In the genomic region with DNA sequence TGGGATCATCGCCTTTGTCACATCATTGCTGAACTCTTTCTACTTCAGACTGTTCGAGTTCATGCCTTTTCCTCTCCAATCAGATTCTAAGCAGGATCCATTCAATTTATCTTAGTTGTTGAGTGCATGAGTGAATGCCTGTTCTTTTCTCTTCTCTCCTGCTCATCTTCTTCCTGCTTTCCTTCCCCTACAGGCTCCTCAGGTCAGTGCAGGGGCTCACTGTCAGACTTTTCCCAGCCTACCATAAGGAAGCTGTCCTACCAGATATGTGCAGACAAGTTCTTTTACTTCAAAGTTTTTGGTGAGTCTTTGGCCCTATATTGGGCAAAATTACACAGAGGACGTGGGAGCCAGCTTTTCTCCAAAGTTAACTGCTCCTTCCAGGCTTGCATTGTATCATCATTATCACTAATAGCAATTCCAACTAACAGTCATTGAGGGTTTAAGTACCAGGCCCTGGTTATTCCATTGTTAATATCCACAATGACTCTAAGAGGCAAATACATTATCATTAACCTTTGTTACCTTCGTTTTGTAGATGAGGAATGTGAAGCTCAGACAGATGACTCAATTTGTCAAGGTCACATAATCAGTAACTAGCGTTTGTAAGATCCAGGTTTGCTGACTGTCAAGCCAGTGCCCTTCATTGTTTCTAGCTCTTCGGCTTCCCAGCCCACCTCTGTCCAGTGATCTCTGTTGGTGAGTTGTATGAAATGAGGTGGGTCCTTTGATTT, we compare ENCODE assay signal across 1 cellular context.
TF ChIP-seq lines count a peak whose summit lies in the region.

No MANE protein-coding gene starts in this region.

TF ChIP-seq in IMR-90, 13 proteins besides CTCF, POLR2A, EP300 and RAD21:
- TF ChIP-seq BHLHE40 (IDR thresholded peaks at IDR 0.05; ENCODE audit: low read depth, low read length) (no peak), RFX5 (IDR thresholded peaks at IDR 0.05; ENCODE audit: low read depth, low read length) (no peak), CHD1 (IDR thresholded peaks at IDR 0.05; ENCODE audit: low read depth, low read length) (no peak), RCOR1 (IDR thresholded peaks at IDR 0.05; ENCODE audit: insufficient replicate concordance, low read length) (no peak), MAFK (IDR thresholded peaks at IDR 0.05; ENCODE audit: low read depth, low read length) (no peak), CEBPB (IDR thresholded peaks at IDR 0.05; ENCODE audit: low read depth, low read length) (no peak), FOS (IDR thresholded peaks at IDR 0.05; ENCODE audit: low read depth, low read length) (no peak), MAZ (IDR thresholded peaks at IDR 0.05; ENCODE audit: borderline replicate concordance, low read depth, low read length) (no peak), MXI1 (IDR thresholded peaks at IDR 0.05; ENCODE audit: borderline replicate concordance, low read depth, low read length) (no peak), NFE2L2 (IDR thresholded peaks at IDR 0.05; ENCODE audit: low read depth, low read length) (no peak), SMC3 (IDR thresholded peaks at IDR 0.05; ENCODE audit: low read depth, low read length) (no peak)
- TF ChIP-seq, protein P1, sequence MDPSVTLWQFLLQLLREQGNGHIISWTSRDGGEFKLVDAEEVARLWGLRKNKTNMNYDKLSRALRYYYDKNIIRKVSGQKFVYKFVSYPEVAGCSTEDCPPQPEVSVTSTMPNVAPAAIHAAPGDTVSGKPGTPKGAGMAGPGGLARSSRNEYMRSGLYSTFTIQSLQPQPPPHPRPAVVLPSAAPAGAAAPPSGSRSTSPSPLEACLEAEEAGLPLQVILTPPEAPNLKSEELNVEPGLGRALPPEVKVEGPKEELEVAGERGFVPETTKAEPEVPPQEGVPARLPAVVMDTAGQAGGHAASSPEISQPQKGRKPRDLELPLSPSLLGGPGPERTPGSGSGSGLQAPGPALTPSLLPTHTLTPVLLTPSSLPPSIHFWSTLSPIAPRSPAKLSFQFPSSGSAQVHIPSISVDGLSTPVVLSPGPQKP (IDR thresholded peaks at IDR 0.05; ENCODE audit: borderline replicate concordance, low read depth, low read length) = no peak
- TF ChIP-seq, protein P2, sequence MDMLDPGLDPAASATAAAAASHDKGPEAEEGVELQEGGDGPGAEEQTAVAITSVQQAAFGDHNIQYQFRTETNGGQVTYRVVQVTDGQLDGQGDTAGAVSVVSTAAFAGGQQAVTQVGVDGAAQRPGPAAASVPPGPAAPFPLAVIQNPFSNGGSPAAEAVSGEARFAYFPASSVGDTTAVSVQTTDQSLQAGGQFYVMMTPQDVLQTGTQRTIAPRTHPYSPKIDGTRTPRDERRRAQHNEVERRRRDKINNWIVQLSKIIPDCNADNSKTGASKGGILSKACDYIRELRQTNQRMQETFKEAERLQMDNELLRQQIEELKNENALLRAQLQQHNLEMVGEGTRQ (IDR thresholded peaks at IDR 0.05; ENCODE audit: low read depth, low read length) = no peak
